Comparison of ENCODE assay signal across 8 cellular contexts in the genomic region with DNA sequence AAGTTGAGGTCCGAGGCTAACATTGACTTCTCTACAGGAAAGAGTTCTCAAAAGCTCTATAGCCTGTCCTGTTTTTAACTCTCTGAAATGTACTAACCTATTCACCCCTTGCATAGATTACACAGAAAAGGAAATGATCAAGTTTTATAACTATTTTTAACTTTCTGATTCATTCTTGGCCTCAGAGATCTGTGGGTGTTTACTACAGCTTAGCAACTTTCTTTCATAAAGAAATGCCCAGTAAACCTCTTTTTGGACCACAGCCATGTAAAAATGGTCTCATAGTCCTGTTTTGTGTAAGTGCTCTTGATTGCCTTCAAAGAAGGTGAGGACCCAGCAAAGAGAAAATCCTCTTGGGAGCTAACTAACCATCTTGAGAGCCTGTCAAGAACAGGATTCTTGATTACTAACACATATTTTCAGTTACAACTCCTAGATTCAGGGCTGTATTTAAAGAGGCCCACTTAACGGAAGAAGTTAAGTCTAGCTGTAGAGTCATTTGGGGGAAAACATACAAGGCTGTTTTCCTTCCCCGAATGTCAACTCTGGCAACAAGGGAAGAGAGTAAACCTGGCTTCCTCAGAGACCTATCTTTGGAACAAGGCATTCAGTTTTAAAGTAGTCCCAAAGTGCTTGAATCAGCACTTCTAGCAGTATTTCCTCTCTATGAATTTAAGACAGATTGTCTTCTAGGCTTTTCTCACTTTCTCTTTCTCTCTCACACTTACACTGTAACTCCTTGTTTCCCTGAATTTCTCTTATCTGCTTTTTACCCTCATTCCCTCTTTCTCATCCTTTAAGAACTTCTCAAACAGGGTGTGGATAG.
A peak's percentile ranks its signal among the peaks of the same experiment; 100 is the strongest.
DNase-seq lines count a peak whose midpoint lies in the region; ATAC-seq and TF ChIP-seq lines count a peak whose summit lies in the region.

No MANE protein-coding gene starts in this region.

- H3K4me3 Mint-ChIP-seq in natural killer cell treated with Interleukin-12 subunit alpha and Interleukin-12 subunit beta and Interleukin-15 and Interleukin-18, amount 100 ng/mL, for 72 hours: peak overlapping the region; percentile 51
- H3K4me3 Mint-ChIP-seq in natural killer cell: no peak overlapping the region
- peak overlapping the region; percentile 53 for H3K4me3 Mint-ChIP-seq in activated T-helper 2 cell treated with anti-CD3 and anti-CD28 coated beads, Interferon-gamma antibody, Interleukin-2, Interleukin-4, amounts not matched to agents 10 μg/mL and 5 μg/mL and 100 μg/mL, durations not matched to agents 14 hours and 24 hours and 36 hours (ENCODE audit: low read depth)
- H3K4me3 Mint-ChIP-seq in mesothelial cell of epicardium: no peak overlapping the region

- TF ChIP-seq CTCF in natural killer cell (IDR thresholded peaks at IDR 0.05): no peak
- TF ChIP-seq CTCF in mesothelial cell of epicardium (IDR thresholded peaks at IDR 0.05; ENCODE audit: unreplicated experiment): no peak

- H3K4me3 ChIP-seq in SJCRH30: no peak overlapping the region

- H3K27me3 Mint-ChIP-seq in natural killer cell treated with Interleukin-12 subunit alpha and Interleukin-12 subunit beta and Interleukin-15 and Interleukin-18, amount 100 ng/mL, for 72 hours: no peaks in the 10 kb centered on the region
- H3K27me3 Mint-ChIP-seq in natural killer cell (ENCODE audit: low read depth in 2 of 2) (no peaks in the 10 kb centered on the region), mesothelial cell of epicardium (ENCODE audit: low read depth) (no peaks in the 10 kb centered on the region)
- H3K27me3 Mint-ChIP-seq in activated T-helper 2 cell treated with anti-CD3 and anti-CD28 coated beads, Interferon-gamma antibody, Interleukin-2, Interleukin-4, amounts not matched to agents 10 μg/mL and 5 μg/mL and 100 μg/mL, durations not matched to agents 14 hours and 24 hours and 36 hours (ENCODE audit: low read depth): peaks cover 1% of the 10 kb centered on the region

- H3K27ac ChIP-seq in SJCRH30: no peak overlapping the region

- no peak overlapping the region for H3K27ac Mint-ChIP-seq in natural killer cell treated with Interleukin-12 subunit alpha and Interleukin-12 subunit beta and Interleukin-15 and Interleukin-18, amount 100 ng/mL, for 72 hours
- no peak overlapping the region for H3K27ac Mint-ChIP-seq in natural killer cell
- H3K27ac Mint-ChIP-seq in activated T-helper 2 cell treated with anti-CD3 and anti-CD28 coated beads, Interferon-gamma antibody, Interleukin-2, Interleukin-4, amounts not matched to agents 10 μg/mL and 5 μg/mL and 100 μg/mL, durations not matched to agents 14 hours and 24 hours and 36 hours: peak overlapping the region; percentile 87
- no peak overlapping the region for H3K27ac Mint-ChIP-seq in mesothelial cell of epicardium

- ATAC-seq in natural killer cell treated with Interleukin-12 subunit alpha and Interleukin-12 subunit beta and Interleukin-15 and Interleukin-18, amount 100 ng/mL, for 72 hours: peak in 1 of 2 donors; percentile 74
- no peak for ATAC-seq in natural killer cell
- ATAC-seq in HG02970 (IDR thresholded peaks at IDR 0.05; ENCODE audit: low FRiP score, unreplicated experiment): peak; percentile 77

- no peaks in the 10 kb centered on the region for H3K9me3 Mint-ChIP-seq in natural killer cell treated with Interleukin-12 subunit alpha and Interleukin-12 subunit beta and Interleukin-15 and Interleukin-18, amount 100 ng/mL, for 72 hours
- no peaks in the 10 kb centered on the region for H3K9me3 Mint-ChIP-seq in natural killer cell
- no peaks in the 10 kb centered on the region for H3K9me3 Mint-ChIP-seq in activated T-helper 2 cell treated with anti-CD3 and anti-CD28 coated beads, Interferon-gamma antibody, Interleukin-2, Interleukin-4, amounts not matched to agents 10 μg/mL and 5 μg/mL and 100 μg/mL, durations not matched to agents 14 hours and 24 hours and 36 hours
- peaks cover 9% of the 10 kb centered on the region for H3K9me3 Mint-ChIP-seq in mesothelial cell of epicardium

- intact Hi-C loops in natural killer cell (cut with micrococcal nuclease): no loop called here
- intact Hi-C loops in activated T-helper 2 cell treated with anti-CD3 and anti-CD28 coated beads, Interferon-gamma antibody, Interleukin-2, Interleukin-4, amounts not matched to agents 10 μg/mL and 5 μg/mL and 100 μg/mL, durations not matched to agents 14 hours and 24 hours and 36 hours (cut with micrococcal nuclease): loop anchor here (1.0 to 5.0 kb wide), 4 partner anchors 34 to 380 kb away; partner anchors contain the start of gene NUDT6

- H3K4me1 Mint-ChIP-seq in natural killer cell treated with Interleukin-12 subunit alpha and Interleukin-12 subunit beta and Interleukin-15 and Interleukin-18, amount 100 ng/mL, for 72 hours (ENCODE audit: low read depth in 2 of 2): peaks cover 0 to 14% of the 10 kb centered on the region in 2 donors
- H3K4me1 Mint-ChIP-seq in natural killer cell (no peaks in the 10 kb centered on the region), mesothelial cell of epicardium (peaks cover 18% of the 10 kb centered on the region)
- peaks cover 74% of the 10 kb centered on the region for H3K4me1 Mint-ChIP-seq in activated T-helper 2 cell treated with anti-CD3 and anti-CD28 coated beads, Interferon-gamma antibody, Interleukin-2, Interleukin-4, amounts not matched to agents 10 μg/mL and 5 μg/mL and 100 μg/mL, durations not matched to agents 14 hours and 24 hours and 36 hours (ENCODE audit: low read depth)

- H3K9me3 ChIP-seq in SJCRH30 (replicated peaks): no peaks in the 10 kb centered on the region

- no peaks in the 10 kb centered on the region for H3K36me3 Mint-ChIP-seq in natural killer cell treated with Interleukin-12 subunit alpha and Interleukin-12 subunit beta and Interleukin-15 and Interleukin-18, amount 100 ng/mL, for 72 hours
- H3K36me3 Mint-ChIP-seq in natural killer cell (no peaks in the 10 kb centered on the region), mesothelial cell of epicardium (peaks cover 2% of the 10 kb centered on the region)
- no peaks in the 10 kb centered on the region for H3K36me3 Mint-ChIP-seq in activated T-helper 2 cell treated with anti-CD3 and anti-CD28 coated beads, Interferon-gamma antibody, Interleukin-2, Interleukin-4, amounts not matched to agents 10 μg/mL and 5 μg/mL and 100 μg/mL, durations not matched to agents 14 hours and 24 hours and 36 hours (ENCODE audit: low read depth)

- no peaks in the 10 kb centered on the region for H3K27me3 ChIP-seq in SJCRH30

- H3K36me3 ChIP-seq in SJCRH30: no peaks in the 10 kb centered on the region

- H3K4me1 ChIP-seq in SJCRH30: no peaks in the 10 kb centered on the region

- no peak for DNase-seq in natural killer cell treated with Interleukin-12 subunit alpha and Interleukin-12 subunit beta and Interleukin-15 and Interleukin-18, amount 100 ng/mL, for 72 hours (ENCODE audit: low spot score)
- DNase-seq in natural killer cell (no peak), SJCRH30 (no peak), epidermal melanocyte (ENCODE audit: insufficient read length, low spot score) (no peak), mesothelial cell of epicardium (ENCODE audit: low spot score in 2 of 2, unreplicated experiment in 2 of 2) (no peak), mucosa of gallbladder (ENCODE audit: low spot score) (no peak)
- no peak for DNase-seq in activated T-helper 2 cell treated with anti-CD3 and anti-CD28 coated beads, Interferon-gamma antibody, Interleukin-2, Interleukin-4, amounts not matched to agents 10 μg/mL and 5 μg/mL and 100 μg/mL, durations not matched to agents 14 hours and 24 hours and 36 hours (ENCODE audit: low spot score)

Comparison
In these comparisons a context has a peak if more than half of its experiments do, and no peak if none do; other contexts are left out.
1. H3K4me3 Mint-ChIP-seq: peak in natural killer cell treated with Interleukin-12 subunit alpha and Interleukin-12 subunit beta and Interleukin-15 and Interleukin-18, amount 100 ng/mL, for 72 hours (single experiment) and activated T-helper 2 cell treated with anti-CD3 and anti-CD28 coated beads, Interferon-gamma antibody, Interleukin-2, Interleukin-4, amounts not matched to agents 10 μg/mL and 5 μg/mL and 100 μg/mL, durations not matched to agents 14 hours and 24 hours and 36 hours (single experiment); none in natural killer cell (single experiment) and mesothelial cell of epicardium (single experiment).